7 cellular contexts compared by ENCODE assay signal in the genomic region with DNA sequence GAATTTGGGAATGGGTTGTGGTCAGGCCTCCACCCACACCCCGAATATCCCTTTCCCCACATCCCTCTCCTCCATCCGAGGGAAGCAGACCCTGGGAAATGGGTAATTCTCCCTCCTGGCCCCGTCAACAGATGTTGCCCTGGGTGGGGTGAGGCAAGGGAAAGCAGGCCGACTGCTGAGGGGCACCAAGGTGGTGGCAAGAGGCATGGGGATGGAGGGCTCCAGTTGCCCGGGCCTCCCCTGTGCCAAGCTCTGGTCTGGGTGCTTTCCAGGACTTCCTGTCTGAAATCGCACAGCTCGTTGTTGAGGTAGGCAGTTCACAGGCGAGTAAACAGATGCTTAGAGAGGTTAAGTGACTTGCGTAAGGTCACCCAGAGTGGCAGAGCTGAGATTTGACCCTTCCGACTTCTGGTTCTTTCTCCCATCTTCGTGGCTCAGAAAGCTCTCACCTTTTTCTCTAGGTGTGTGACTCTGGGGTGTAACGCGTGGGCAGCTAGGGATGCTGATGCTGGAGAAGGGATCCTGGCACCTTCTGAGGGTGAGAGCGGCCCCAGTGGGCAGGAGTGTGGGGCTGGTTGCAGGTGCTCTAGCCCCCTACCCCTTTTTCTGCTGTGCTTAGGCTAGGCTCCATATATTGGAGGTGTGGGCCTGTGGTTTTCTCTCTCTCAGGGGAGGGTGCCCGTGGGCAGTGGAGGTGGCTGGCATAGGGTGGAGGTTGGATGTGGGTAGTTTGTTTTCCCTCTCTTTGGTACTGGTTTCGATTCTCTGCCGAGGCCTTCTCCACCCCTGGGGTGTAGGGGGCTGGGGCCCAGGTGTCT. TPM values are rescaled to one million over a fixed set of nuclear protein-coding genes. Genes with fewer than 3 reads are reported as not detected.
DNase-seq lines count a peak whose midpoint lies in the region; TF ChIP-seq lines count a peak whose summit lies in the region.

No MANE protein-coding gene starts in this region.

- H3K4me1 ChIP-seq in Karpas-422 (ENCODE audit: low read length) = peaks cover 93% of the 10 kb centered on the region
- peaks cover 100% of the 10 kb centered on the region for H3K4me1 ChIP-seq in left ventricle myocardium inferior
- peaks cover 100% of the 10 kb centered on the region for H3K4me1 ChIP-seq in suprapubic skin
- H3K4me1 ChIP-seq in GM23248 (ENCODE audit: insufficient read depth) = peaks cover 78% of the 10 kb centered on the region

- H3K36me3 ChIP-seq in Karpas-422 (ENCODE audit: insufficient read depth, low read length) (no peaks in the 10 kb centered on the region), left ventricle myocardium inferior (peaks cover 4% of the 10 kb centered on the region), suprapubic skin (no peaks in the 10 kb centered on the region), GM23248 (ENCODE audit: low read depth) (0 out of 2 replicates have a peak, but pooled peaks cover under 1% of the 10 kb centered on the region)

- no peak overlapping the region for H2AFZ ChIP-seq in Karpas-422 (ENCODE audit: low read length)
- no peak overlapping the region for H2AFZ ChIP-seq in GM23248

- no peak for TF ChIP-seq POLR2A in suprapubic skin (IDR thresholded peaks at IDR 0.05)

- peak overlapping the region; percentile 97 for H3K27ac ChIP-seq in Karpas-422 (ENCODE audit: low read length)
- H3K27ac ChIP-seq in left ventricle myocardium inferior (replicated peaks) = peak overlapping the region; percentile 90
- peak overlapping the region; percentile 66 for H3K27ac ChIP-seq in suprapubic skin
- no peak overlapping the region for H3K27ac ChIP-seq in GM23248

- H3K4me2 ChIP-seq in Karpas-422 (ENCODE audit: low read depth, low read length, poor library complexity, severe bottlenecking) (peak overlapping the region; percentile 94), GM23248 (ENCODE audit: unreplicated experiment) (no peak overlapping the region)

- WGBS in suprapubic skin = 56% methylated on average over 14 of the region's 17 CpGs
- 55 to 57% methylated on average over 17 of the region's 17 CpGs for WGBS in GM23248 (ENCODE audit: low coverage in 1 of 2, low lambda C conversion rate in 2 of 2, missing lambda C conversion rate in 2 of 2), 2 experiments

- no peak for TF ChIP-seq EP300 in suprapubic skin (IDR thresholded peaks at IDR 0.05)

- H3K79me2 ChIP-seq in Karpas-422 (ENCODE audit: low read length) (peaks cover 79% of the 10 kb centered on the region), GM23248 (ENCODE audit: insufficient read depth) (peaks cover 100% of the 10 kb centered on the region)

- H4K20me1 ChIP-seq in Karpas-422 (ENCODE audit: insufficient read depth, low read depth, low read length) (peaks cover 6% of the 10 kb centered on the region; the same call in 1 of the 2 replicates), GM23248 (ENCODE audit: insufficient read depth) (no peaks in the 10 kb centered on the region; the same call in 1 of the 2 replicates)

- H3F3A ChIP-seq in GM23248 (ENCODE audit: insufficient read depth) = peaks cover 14% of the 10 kb centered on the region

- no peaks in the 10 kb centered on the region for H3K27me3 ChIP-seq in Karpas-422 (ENCODE audit: low read length)
- H3K27me3 ChIP-seq in left ventricle myocardium inferior (ENCODE audit: low read depth) = no peaks in the 10 kb centered on the region
- H3K27me3 ChIP-seq in suprapubic skin = no peaks in the 10 kb centered on the region
- no peaks in the 10 kb centered on the region for H3K27me3 ChIP-seq in GM23248 (replicated peaks; ENCODE audit: insufficient read depth)

- no peak for TF ChIP-seq CTCF in left ventricle myocardium inferior (IDR thresholded peaks at IDR 0.05; ENCODE audit: borderline replicate concordance)
- TF ChIP-seq CTCF in suprapubic skin (IDR thresholded peaks at IDR 0.05) = no peak
- no peak for TF ChIP-seq CTCF in GM10266 (IDR thresholded peaks at IDR 0.05; ENCODE audit: control insufficient read depth, insufficient read depth, low read depth, missing control alignments)

- H3K4me3 ChIP-seq in Karpas-422 (ENCODE audit: low read length) = peak overlapping the region; percentile 65
- H3K4me3 ChIP-seq in left ventricle myocardium inferior = no peak overlapping the region
- H3K4me3 ChIP-seq in suprapubic skin = no peak overlapping the region
- H3K4me3 ChIP-seq in GM23248 = no peak overlapping the region

- peak overlapping the region; percentile 79 for H3K9ac ChIP-seq in Karpas-422 (ENCODE audit: low read length)
- H3K9ac ChIP-seq in GM23248 = no peak overlapping the region

- intact Hi-C loops in left ventricle myocardium inferior (cut with micrococcal nuclease) = no loop called here

- in situ Hi-C loops in GM23248 (cut with MboI) = no loop called here

- H3K9me2 ChIP-seq in Karpas-422 (replicated peaks; ENCODE audit: insufficient read depth, low read length) (no peaks in the 10 kb centered on the region), GM23248 (ENCODE audit: insufficient read depth) (no peaks in the 10 kb centered on the region)

- DNase-seq in Karpas-422 (peak; percentile 79), left ventricle myocardium inferior (peak; percentile 22), suprapubic skin (ENCODE audit: low spot score in 2 of 2) (peak in 1 of 2 donors; percentile 74), DMS79 (lab: John Stamatoyannopoulos, UW) (no peak), GM23248 (no peak), GM10266 (ENCODE audit: extremely low spot score) (no peak)
- peak; percentile 47 to 60 for DNase-seq in activated CD4-positive, alpha-beta T cell treated with anti-CD3 and anti-CD28 coated beads, Interleukin-2, amount 50 U/mL, for 48 hours

- no peaks in the 10 kb centered on the region for H3K9me3 ChIP-seq in Karpas-422 (ENCODE audit: low read length)
- H3K9me3 ChIP-seq in left ventricle myocardium inferior (replicated peaks) = no peaks in the 10 kb centered on the region
- H3K9me3 ChIP-seq in suprapubic skin = no peaks in the 10 kb centered on the region
- no peaks in the 10 kb centered on the region for H3K9me3 ChIP-seq in GM23248 (ENCODE audit: low read depth)

RNA-seq across cellular contexts. Expression of a gene that starts 17.2 kb away (rescaled TPM):
- total RNA-seq in Karpas-422 (2014; rRNA removed; shearing (Covaris generic); ENCODE audit: low replicate concordance) = 21.8 and 22.3 TPM in 2 replicates
- total RNA-seq in left ventricle myocardium inferior (17.1 TPM), suprapubic skin (10 to 100 TPM; 19.4 to 32.1 (median 28.3) TPM)
- 32.2 and 38.9 TPM in 2 replicates for total RNA-seq in GM23248 (2014; rRNA removed; shearing (Covaris generic))
- polyA plus RNA-seq in GM23248 (2016; fragmentation: Nextera tagmentation; extraction: Ambion mirVana) = 23.7 and 24.5 TPM in 2 replicates

RNA-seq across cellular contexts. Expression of a gene that starts 38.3 kb away (rescaled TPM):
- not detected in 2 replicates for total RNA-seq in Karpas-422 (2014; rRNA removed; shearing (Covaris generic); ENCODE audit: low replicate concordance)
- total RNA-seq in left ventricle myocardium inferior (0.88 TPM), suprapubic skin (1 to 10 TPM in 1 of 4 donors, not detected in 3; 2.1 TPM)
- 1.2 TPM in 1 of 2 replicates, not detected in the other for total RNA-seq in GM23248 (2014; rRNA removed; shearing (Covaris generic))
- 1.3 and 2.0 TPM in 2 replicates for polyA plus RNA-seq in GM23248 (2016; fragmentation: Nextera tagmentation; extraction: Ambion mirVana)

RNA-seq across cellular contexts. Expression of a gene that starts 38.5 kb away (rescaled TPM):
- total RNA-seq in Karpas-422 (2014; rRNA removed; shearing (Covaris generic); ENCODE audit: low replicate concordance) = 14.6 and 16.4 TPM in 2 replicates
- total RNA-seq in left ventricle myocardium inferior (0.55 TPM), suprapubic skin (1 to 10 TPM; 2.7 to 5.3 (median 3.3) TPM)
- total RNA-seq in GM23248 (2014; rRNA removed; shearing (Covaris generic)) = 12.4 and 13.4 TPM in 2 replicates
- 8.8 and 9.8 TPM in 2 replicates for polyA plus RNA-seq in GM23248 (2016; fragmentation: Nextera tagmentation; extraction: Ambion mirVana)

Comparison
In these comparisons a context has a peak if more than half of its experiments do, and no peak if none do; other contexts are left out.
1. DNase-seq: peak in Karpas-422 (single experiment), activated CD4-positive, alpha-beta T cell treated with anti-CD3 and anti-CD28 coated beads, Interleukin-2, amount 50 U/mL, for 48 hours (2 of 2) and left ventricle myocardium inferior (single experiment); none in DMS79 (single experiment), GM23248 (single experiment) and GM10266 (single experiment).